Comparison of ENCODE assay signal across 1 cellular context in the genomic region with DNA sequence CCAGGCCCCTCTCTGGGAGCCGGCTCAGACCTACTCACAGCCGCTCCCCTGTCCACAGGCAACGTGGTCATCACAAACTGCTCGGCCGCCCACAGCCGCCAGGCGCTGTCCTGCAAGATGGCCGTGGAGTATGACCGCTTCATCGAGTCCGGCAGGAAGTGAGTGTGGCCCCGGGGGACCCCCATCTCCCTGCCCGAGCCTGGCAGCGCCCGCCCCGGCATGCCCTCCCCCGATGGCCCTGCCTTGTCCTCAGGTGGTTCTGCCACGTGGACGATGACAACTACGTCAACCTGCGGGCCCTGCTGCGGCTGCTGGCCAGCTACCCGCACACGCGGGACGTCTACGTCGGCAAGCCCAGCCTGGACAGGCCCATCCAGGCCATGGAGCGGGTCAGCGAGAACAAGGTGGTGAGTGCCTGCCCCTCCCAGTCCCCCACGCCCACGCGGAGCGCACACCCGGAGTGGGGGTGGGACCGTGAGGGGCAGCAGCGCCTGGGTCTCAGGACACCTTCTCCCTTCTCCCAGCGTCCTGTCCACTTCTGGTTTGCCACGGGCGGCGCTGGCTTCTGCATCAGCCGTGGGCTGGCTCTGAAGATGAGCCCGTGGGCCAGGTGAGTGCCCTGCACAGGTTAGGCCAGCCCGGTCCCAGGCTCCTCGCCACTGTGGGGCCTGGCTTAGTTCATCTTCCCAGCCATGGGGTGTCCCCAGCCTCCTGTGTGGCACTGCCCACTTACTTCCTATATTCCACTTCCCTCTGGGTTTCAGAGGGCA.
A peak's percentile ranks its signal among the peaks of the same experiment; 100 is the strongest.
TF ChIP-seq lines count a peak whose summit lies in the region.

No MANE protein-coding gene starts in this region.

TF ChIP-seq in HepG2, 621 proteins besides CTCF, POLR2A, EP300 and RAD21:
- TF ChIP-seq ZBTB33 (CRISPR knock-in tag; IDR thresholded peaks at IDR 0.05) (peak; percentile 8; the same call in 1 of the 2 replicates), MXD3 (CRISPR knock-in tag; IDR thresholded peaks at IDR 0.05) (0 out of 2 replicates have a peak, but pooled peaks have one; percentile 28), ZBTB38 (CRISPR knock-in tag; IDR thresholded peaks at IDR 0.05) (peak; percentile 95), NCOA2 (CRISPR knock-in tag; IDR thresholded peaks at IDR 0.05) (no peak), HNF1B (CRISPR knock-in tag; IDR thresholded peaks at IDR 0.05) (no peak), KDM4B (CRISPR knock-in tag; IDR thresholded peaks at IDR 0.05) (no peak)
- TF ChIP-seq, protein P1, sequence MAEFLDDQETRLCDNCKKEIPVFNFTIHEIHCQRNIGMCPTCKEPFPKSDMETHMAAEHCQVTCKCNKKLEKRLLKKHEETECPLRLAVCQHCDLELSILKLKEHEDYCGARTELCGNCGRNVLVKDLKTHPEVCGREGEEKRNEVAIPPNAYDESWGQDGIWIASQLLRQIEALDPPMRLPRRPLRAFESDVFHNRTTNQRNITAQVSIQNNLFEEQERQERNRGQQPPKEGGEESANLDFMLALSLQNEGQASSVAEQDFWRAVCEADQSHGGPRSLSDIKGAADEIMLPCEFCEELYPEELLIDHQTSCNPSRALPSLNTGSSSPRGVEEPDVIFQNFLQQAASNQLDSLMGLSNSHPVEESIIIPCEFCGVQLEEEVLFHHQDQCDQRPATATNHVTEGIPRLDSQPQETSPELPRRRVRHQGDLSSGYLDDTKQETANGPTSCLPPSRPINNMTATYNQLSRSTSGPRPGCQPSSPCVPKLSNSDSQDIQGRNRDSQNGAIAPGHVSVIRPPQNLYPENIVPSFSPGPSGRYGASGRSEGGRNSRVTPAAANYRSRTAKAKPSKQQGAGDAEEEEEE (CRISPR knock-in tag; IDR thresholded peaks at IDR 0.05; ENCODE audit: borderline replicate concordance) = no peak
